In the genomic region with DNA sequence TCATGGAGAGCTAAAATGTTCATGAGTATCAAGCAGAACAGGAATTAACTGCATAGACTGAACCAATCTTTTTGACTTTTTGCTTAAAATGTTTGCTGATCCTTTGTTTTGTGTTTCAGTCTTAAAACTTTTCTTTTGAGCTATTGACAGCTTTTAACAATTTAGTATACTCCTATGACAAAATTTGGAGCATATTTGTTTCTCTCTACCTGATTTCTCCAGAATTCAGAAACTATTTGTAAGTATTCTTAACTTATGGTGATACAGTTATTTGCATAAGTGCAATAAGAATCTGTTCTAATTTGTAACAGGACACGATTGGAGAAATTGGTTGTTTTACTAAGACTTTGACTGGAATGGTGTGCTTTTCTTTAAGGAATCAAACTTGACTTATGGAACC, we compare ENCODE assay signal across 21 cellular contexts. TPM values are rescaled to one million over a fixed set of nuclear protein-coding genes. Genes with fewer than 3 reads are reported as not detected.
"Had no signal": no experiment of that assay in that cellular context is flagged by ENCODE, and none has a peak within 500 bp of the region (broad histone marks: within the 10 kb centered on the region; RNA-seq: fewer than 3 reads in every experiment).

No MANE protein-coding gene starts in this region.

RNA-seq across cellular contexts. Expression of gene MB, which starts 49.6 kb away (rescaled TPM):
- total RNA-seq: activated B cell treated with CpG ODN at 0.5 μM for 24 hours; activated CD4-positive, alpha-beta memory T cell treated with anti-CD3 and anti-CD28 coated beads for 36 hours; activated CD8-positive, alpha-beta T cell treated with anti-CD3 and anti-CD28 coated beads for 36 hours; activated naive CD4-positive, alpha-beta T cell treated with anti-CD3 and anti-CD28 coated beads for 36 hours; activated naive CD8-positive, alpha-beta T cell treated with anti-CD3 and anti-CD28 coated beads for 36 hours; aorta; astrocyte; T-cell had no signal

RNA-seq across cellular contexts. Expression of gene APOL5, which starts 51.0 kb away (rescaled TPM):
- total RNA-seq: activated B cell treated with CpG ODN at 0.5 μM for 24 hours; activated CD4-positive, alpha-beta memory T cell treated with anti-CD3 and anti-CD28 coated beads for 36 hours; activated CD4-positive, alpha-beta T cell treated with anti-CD3 and anti-CD28 coated beads, Interleukin-2, amount 10 ng/mL, durations not matched to agents 24 days and 14 days; activated CD8-positive, alpha-beta memory T cell treated with anti-CD3 and anti-CD28 coated beads for 36 hours; activated CD8-positive, alpha-beta T cell treated with anti-CD3 and anti-CD28 coated beads for 36 hours; activated naive CD4-positive, alpha-beta T cell treated with anti-CD3 and anti-CD28 coated beads for 36 hours; activated naive CD4-positive, alpha-beta T cell treated with anti-CD3 and anti-CD28 coated beads, Interleukin-2, amount 50 U/mL, for 72 hours; activated naive CD8-positive, alpha-beta T cell treated with anti-CD3 and anti-CD28 coated beads for 36 hours; activated T-cell treated with anti-CD3 and anti-CD28 coated beads, Interleukin-2, amount 50 U/mL, for 4 hours; activated T-cell treated with anti-CD3 and anti-CD28 coated beads, Interleukin-2, amount 50 U/mL, for 72 hours; activated T-helper 1 cell treated with anti-CD3 and anti-CD28 coated beads, Interleukin-12 subunit alpha, Interleukin-12 subunit beta, Interleukin-2, Interleukin-4 antibody, amounts not matched to agents 30 ng/mL and 10 ng/mL and 1 ng/mL, durations not matched to agents 14 hours and 24 hours and 36 hours; activated T-helper 17 cell treated with anti-CD3 and anti-CD28 coated beads, Interleukin-2, amount 50 U/mL, for 72 hours; adrenal gland; aorta; astrocyte; body of pancreas; breast epithelium; cardiac septum; cerebellum; T-cell; T-helper 1 cell treated with Interleukin-12 subunit alpha and Interleukin-12 subunit beta and Interleukin-4 antibody, amounts not matched to agents 30 ng/mL and 1 ng/mL, for 36 hours had no signal
- polyA plus RNA-seq: adrenal gland, aorta had no signal
